14 cellular contexts compared by ENCODE assay signal in the genomic region with DNA sequence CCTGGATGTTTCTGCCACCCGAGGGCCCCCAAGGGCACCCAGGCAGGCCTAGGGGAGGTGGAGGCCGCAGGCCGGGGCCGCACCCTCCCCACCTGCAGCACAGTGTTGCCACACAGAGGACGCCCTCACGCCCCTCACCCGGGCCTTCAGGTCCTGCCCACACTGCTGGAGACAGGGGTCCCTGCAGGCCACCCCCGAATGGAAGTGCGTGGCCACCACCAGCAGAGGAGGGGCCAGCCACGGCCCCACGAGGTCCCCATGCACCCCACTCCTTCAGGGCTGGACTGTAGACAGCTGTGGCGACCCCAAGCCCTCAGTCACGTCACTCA. TPM values are rescaled to one million over a fixed set of nuclear protein-coding genes. Genes with fewer than 3 reads are reported as not detected.
DNase-seq lines count a peak whose midpoint lies in the region; ATAC-seq and TF ChIP-seq lines count a peak whose summit lies in the region.
"Had no signal": no experiment of that assay in that cellular context is flagged by ENCODE, and none has a peak within 500 bp of the region (broad histone marks: within the 10 kb centered on the region; RNA-seq: fewer than 3 reads in every experiment).

No MANE protein-coding gene starts in this region.

- no peaks in the 10 kb centered on the region for H3K36me3 Mint-ChIP-seq in activated CD4-positive, alpha-beta T cell treated with anti-CD3 and anti-CD28 coated beads for 36 hours (ENCODE audit: low read depth)
- H3K36me3 Mint-ChIP-seq in activated CD4-positive, alpha-beta T cell treated with anti-CD3 and anti-CD28 coated beads, Interleukin-2, amount 10 ng/mL, durations not matched to agents 7 days and 5 days (ENCODE audit: low read depth): no peaks in the 10 kb centered on the region
- H3K36me3 Mint-ChIP-seq in CD8-positive, alpha-beta memory T cell: peaks cover 0 to 1% (median 0%) of the 10 kb centered on the region in 3 donors
- no peaks in the 10 kb centered on the region for H3K36me3 Mint-ChIP-seq in glutamatergic neuron (ENCODE audit: unreplicated experiment)
- H3K36me3 Mint-ChIP-seq in CD4-positive, alpha-beta memory T cell: no peaks in the 10 kb centered on the region
- H3K36me3 Mint-ChIP-seq: CD4-positive, CD25-positive, alpha-beta regulatory T cell; neural progenitor cell had no signal

- TF ChIP-seq CTCF in glutamatergic neuron (IDR thresholded peaks at IDR 0.05; ENCODE audit: partially characterized antibody, unreplicated experiment): no peak

- intact Hi-C loops in activated CD4-positive, alpha-beta T cell treated with anti-CD3 and anti-CD28 coated beads for 36 hours (cut with DNase I, micrococcal nuclease): no loop called here
- intact Hi-C loops in posterior cingulate gyrus (cut with DNase I): no loop called here
- intact Hi-C loops in CD4-positive, alpha-beta memory T cell (cut with micrococcal nuclease): no loop called here

- H3K27ac ChIP-seq in CD8-positive, alpha-beta memory T cell (ENCODE audit: low read depth, low read length): no peak overlapping the region
- no peak overlapping the region for H3K27ac ChIP-seq in CD4-positive, alpha-beta memory T cell (ENCODE audit: low read depth, low read length)
- H3K27ac ChIP-seq: gastrocnemius medialis, neural progenitor cell had no signal

- no peak for ATAC-seq in activated CD4-positive, alpha-beta T cell treated with anti-CD3 and anti-CD28 coated beads for 36 hours
- ATAC-seq in HG02970 (IDR thresholded peaks at IDR 0.05; ENCODE audit: low FRiP score, unreplicated experiment) (no peak), HG03432 (IDR thresholded peaks at IDR 0.05; ENCODE audit: unreplicated experiment) (no peak)
- ATAC-seq: gastrocnemius medialis had no signal

- no peak overlapping the region for H3K4me3 ChIP-seq in CD8-positive, alpha-beta memory T cell (ENCODE audit: low read length)
- H3K4me3 ChIP-seq in CD4-positive, alpha-beta memory T cell (ENCODE audit: low read length in 2 of 2): no peak overlapping the region
- H3K4me3 ChIP-seq: gastrocnemius medialis, neural progenitor cell had no signal

- POLR2A ChIA-PET in activated CD4-positive, alpha-beta T cell treated with anti-CD3 and anti-CD28 coated beads for 36 hours (lab: Charles Lee): no interaction called here
- POLR2A ChIA-PET in activated CD4-positive, alpha-beta T cell treated with anti-CD3 and anti-CD28 coated beads, Interleukin-2, amount 10 ng/mL, durations not matched to agents 7 days and 5 days (lab: Charles Lee): no interaction called here
- POLR2A ChIA-PET in CD8-positive, alpha-beta memory T cell (lab: Charles Lee): no interaction called here
- POLR2A ChIA-PET in CD4-positive, alpha-beta memory T cell (lab: Charles Lee; ENCODE audit: partially characterized antibody): interaction anchor here (1.2 kb wide), 1 partner anchor 56 kb away, joined by 4 read pairs; the partner anchor contains the start of gene COX19

- no peaks in the 10 kb centered on the region for H3K36me3 ChIP-seq in CD8-positive, alpha-beta memory T cell (ENCODE audit: insufficient read depth, low read length)
- H3K36me3 ChIP-seq in CD4-positive, alpha-beta memory T cell (ENCODE audit: insufficient read depth, low read length): no peaks in the 10 kb centered on the region
- H3K36me3 ChIP-seq: gastrocnemius medialis, neural progenitor cell had no signal

- H3K4me1 Mint-ChIP-seq in activated CD4-positive, alpha-beta T cell treated with anti-CD3 and anti-CD28 coated beads for 36 hours: peaks cover 29% of the 10 kb centered on the region
- peaks cover 29% of the 10 kb centered on the region for H3K4me1 Mint-ChIP-seq in activated CD4-positive, alpha-beta T cell treated with anti-CD3 and anti-CD28 coated beads, Interleukin-2, amount 10 ng/mL, durations not matched to agents 7 days and 5 days
- H3K4me1 Mint-ChIP-seq in CD8-positive, alpha-beta memory T cell: peaks cover 24 to 49% (median 25%) of the 10 kb centered on the region in 3 donors
- peaks cover 10% of the 10 kb centered on the region for H3K4me1 Mint-ChIP-seq in glutamatergic neuron (ENCODE audit: low read depth, unreplicated experiment)
- H3K4me1 Mint-ChIP-seq in CD4-positive, alpha-beta memory T cell: peaks cover 9 to 29% (median 14%) of the 10 kb centered on the region in 4 donors

- no peak overlapping the region for H3K4me3 Mint-ChIP-seq in activated CD4-positive, alpha-beta T cell treated with anti-CD3 and anti-CD28 coated beads for 36 hours
- H3K4me3 Mint-ChIP-seq in activated CD4-positive, alpha-beta T cell treated with anti-CD3 and anti-CD28 coated beads, Interleukin-2, amount 10 ng/mL, durations not matched to agents 7 days and 5 days: no peak overlapping the region
- H3K4me3 Mint-ChIP-seq in CD8-positive, alpha-beta memory T cell: peak overlapping the region in 1 of 7 donors; percentile 74
- H3K4me3 Mint-ChIP-seq in glutamatergic neuron (ENCODE audit: unreplicated experiment): no peak overlapping the region
- no peak overlapping the region for H3K4me3 Mint-ChIP-seq in CD4-positive, alpha-beta memory T cell
- H3K4me3 Mint-ChIP-seq: neural progenitor cell had no signal

- no peaks in the 10 kb centered on the region for H3K9me3 ChIP-seq in CD8-positive, alpha-beta memory T cell (ENCODE audit: low read length)
- no peaks in the 10 kb centered on the region for H3K9me3 ChIP-seq in CD4-positive, alpha-beta memory T cell (ENCODE audit: control insufficient read depth in 1 of 2, low read length in 2 of 2)
- H3K9me3 ChIP-seq: gastrocnemius medialis had no signal

- DNase-seq in activated CD4-positive, alpha-beta T cell treated with anti-CD3 and anti-CD28 coated beads for 36 hours: peak; percentile 4
- no peak for DNase-seq in activated CD4-positive, alpha-beta T cell treated with anti-CD3 and anti-CD28 coated beads, Interleukin-2, amount 10 ng/mL, durations not matched to agents 7 days and 5 days
- DNase-seq in CD8-positive, alpha-beta memory T cell: peak in 3 of 5 donors; percentile 0 to 42 (median 0)
- DNase-seq in glutamatergic neuron: peak; percentile 9
- DNase-seq in posterior cingulate gyrus: peak in 8 of 10 donors; percentile 2 to 81 (median 8)
- no peak for DNase-seq in CD4-positive, alpha-beta memory T cell
- DNase-seq: CD4-positive, CD25-positive, alpha-beta regulatory T cell; DMS79 treated with DMSO at 0.1 percent for 48 hours; mesendoderm; stimulated activated CD4-positive, alpha-beta T cell treated with anti-CD3 and anti-CD28 coated beads, Interleukin-2, amount 100 ng/mL, for 48 hours had no signal

- no peak overlapping the region for H3K27ac Mint-ChIP-seq in activated CD4-positive, alpha-beta T cell treated with anti-CD3 and anti-CD28 coated beads for 36 hours
- no peak overlapping the region for H3K27ac Mint-ChIP-seq in activated CD4-positive, alpha-beta T cell treated with anti-CD3 and anti-CD28 coated beads, Interleukin-2, amount 10 ng/mL, durations not matched to agents 7 days and 5 days
- peak overlapping the region in 2 of 8 donors; percentile 41 to 76 for H3K27ac Mint-ChIP-seq in CD8-positive, alpha-beta memory T cell
- no peak overlapping the region for H3K27ac Mint-ChIP-seq in glutamatergic neuron (ENCODE audit: unreplicated experiment)
- peak overlapping the region in 1 of 7 donors; percentile 69 for H3K27ac Mint-ChIP-seq in CD4-positive, alpha-beta memory T cell
- H3K27ac Mint-ChIP-seq: neural progenitor cell had no signal

- H3K27me3 Mint-ChIP-seq in activated CD4-positive, alpha-beta T cell treated with anti-CD3 and anti-CD28 coated beads for 36 hours: no peaks in the 10 kb centered on the region
- no peaks in the 10 kb centered on the region for H3K27me3 Mint-ChIP-seq in activated CD4-positive, alpha-beta T cell treated with anti-CD3 and anti-CD28 coated beads, Interleukin-2, amount 10 ng/mL, durations not matched to agents 7 days and 5 days
- H3K27me3 Mint-ChIP-seq in CD8-positive, alpha-beta memory T cell: no peaks in the 10 kb centered on the region
- H3K27me3 Mint-ChIP-seq in glutamatergic neuron (ENCODE audit: unreplicated experiment): peaks cover 8% of the 10 kb centered on the region
- no peaks in the 10 kb centered on the region for H3K27me3 Mint-ChIP-seq in CD4-positive, alpha-beta memory T cell
- H3K27me3 Mint-ChIP-seq: CD4-positive, CD25-positive, alpha-beta regulatory T cell had no signal

- CTCF ChIA-PET in activated CD4-positive, alpha-beta T cell treated with anti-CD3 and anti-CD28 coated beads for 36 hours (lab: Charles Lee): no interaction called here
- CTCF ChIA-PET in activated CD4-positive, alpha-beta T cell treated with anti-CD3 and anti-CD28 coated beads, Interleukin-2, amount 10 ng/mL, durations not matched to agents 7 days and 5 days (lab: Charles Lee): interaction anchor here (2.3 kb wide), 1 partner anchor 10 kb away, joined by 8 read pairs; no protein-coding TSS in a partner anchor
- CTCF ChIA-PET in CD8-positive, alpha-beta memory T cell (lab: Charles Lee): no interaction called here
- CTCF ChIA-PET in CD4-positive, alpha-beta memory T cell (lab: Charles Lee; ENCODE audit: partially characterized antibody): interaction anchor here (1.0 kb wide), 1 partner anchor 9 kb away, joined by 3 read pairs; no protein-coding TSS in a partner anchor

- peaks cover 24% of the 10 kb centered on the region for H3K4me1 ChIP-seq in CD8-positive, alpha-beta memory T cell (ENCODE audit: insufficient read depth, low read length)
- peaks cover 23% of the 10 kb centered on the region for H3K4me1 ChIP-seq in CD4-positive, alpha-beta memory T cell (ENCODE audit: insufficient read depth, low read length)
- H3K4me1 ChIP-seq: gastrocnemius medialis, neural progenitor cell had no signal

- H3K9me3 Mint-ChIP-seq in activated CD4-positive, alpha-beta T cell treated with anti-CD3 and anti-CD28 coated beads for 36 hours (ENCODE audit: low read depth): no peaks in the 10 kb centered on the region
- no peaks in the 10 kb centered on the region for H3K9me3 Mint-ChIP-seq in activated CD4-positive, alpha-beta T cell treated with anti-CD3 and anti-CD28 coated beads, Interleukin-2, amount 10 ng/mL, durations not matched to agents 7 days and 5 days
- no peaks in the 10 kb centered on the region for H3K9me3 Mint-ChIP-seq in CD8-positive, alpha-beta memory T cell
- peaks cover 8% of the 10 kb centered on the region for H3K9me3 Mint-ChIP-seq in glutamatergic neuron (ENCODE audit: unreplicated experiment)
- H3K9me3 Mint-ChIP-seq in CD4-positive, alpha-beta memory T cell: no peaks in the 10 kb centered on the region
- H3K9me3 Mint-ChIP-seq: CD4-positive, CD25-positive, alpha-beta regulatory T cell; neural progenitor cell had no signal

- H3K27me3 ChIP-seq in CD8-positive, alpha-beta memory T cell (ENCODE audit: insufficient read depth, low read length, poor library complexity, severe bottlenecking): no peaks in the 10 kb centered on the region
- no peaks in the 10 kb centered on the region for H3K27me3 ChIP-seq in CD4-positive, alpha-beta memory T cell (ENCODE audit: insufficient read depth, low read length)
- H3K27me3 ChIP-seq: neural progenitor cell had no signal

RNA-seq across cellular contexts. Expression of gene ADAP1, which starts 35.4 kb away (rescaled TPM):
- 10 to 100 TPM; 13.1 to 14.8 TPM for total RNA-seq in activated CD4-positive, alpha-beta T cell treated with anti-CD3 and anti-CD28 coated beads for 36 hours
- total RNA-seq in activated CD4-positive, alpha-beta T cell treated with anti-CD3 and anti-CD28 coated beads, Interleukin-2, amount 10 ng/mL, durations not matched to agents 7 days and 5 days: 10 to 100 TPM; 12.4 to 13.5 TPM
- total RNA-seq in CD8-positive, alpha-beta memory T cell: 10 to 100 TPM; 67.7 to 77.3 TPM
- 37.7 TPM for polyA plus RNA-seq in CD8-positive, alpha-beta memory T cell
- total RNA-seq in glutamatergic neuron (ENCODE audit: unreplicated experiment): 61.1 TPM
- total RNA-seq in CD4-positive, alpha-beta memory T cell: 1 to 10 TPM; 9.7 to 10.0 TPM
- 1 to 10 TPM; 5.1 to 7.9 TPM for polyA plus RNA-seq in CD4-positive, alpha-beta memory T cell

RNA-seq across cellular contexts. Expression of gene GET4, which starts 42.7 kb away (rescaled TPM):
- 10 to 100 TPM; 17.7 to 29.7 TPM for total RNA-seq in activated CD4-positive, alpha-beta T cell treated with anti-CD3 and anti-CD28 coated beads for 36 hours
- 10 to 100 TPM; 32.1 to 36.3 TPM for total RNA-seq in activated CD4-positive, alpha-beta T cell treated with anti-CD3 and anti-CD28 coated beads, Interleukin-2, amount 10 ng/mL, durations not matched to agents 7 days and 5 days
- 10 to 100 TPM; 39.9 to 44.9 TPM for total RNA-seq in CD8-positive, alpha-beta memory T cell
- polyA plus RNA-seq in CD8-positive, alpha-beta memory T cell: 33.6 TPM
- 70.2 TPM for total RNA-seq in glutamatergic neuron (ENCODE audit: unreplicated experiment)
- total RNA-seq in CD4-positive, alpha-beta memory T cell: 10 to 100 TPM; 47.4 to 51.6 TPM
- 10 to 100 TPM; 22.0 to 28.7 TPM for polyA plus RNA-seq in CD4-positive, alpha-beta memory T cell

RNA-seq across cellular contexts. Expression of gene COX19, which starts 56.3 kb away (rescaled TPM):
- 10 to 100 TPM; 11.3 to 14.6 TPM for total RNA-seq in activated CD4-positive, alpha-beta T cell treated with anti-CD3 and anti-CD28 coated beads for 36 hours
- 10 to 100 TPM; 18.2 to 20.1 TPM for total RNA-seq in activated CD4-positive, alpha-beta T cell treated with anti-CD3 and anti-CD28 coated beads, Interleukin-2, amount 10 ng/mL, durations not matched to agents 7 days and 5 days
- 10 to 100 TPM; 18.9 to 21.3 TPM for total RNA-seq in CD8-positive, alpha-beta memory T cell
- polyA plus RNA-seq in CD8-positive, alpha-beta memory T cell: 25.9 TPM
- 18.4 TPM for total RNA-seq in glutamatergic neuron (ENCODE audit: unreplicated experiment)
- 10 to 100 TPM; 46.2 to 50.0 TPM for total RNA-seq in CD4-positive, alpha-beta memory T cell
- 10 to 100 TPM; 20.5 to 20.8 TPM for polyA plus RNA-seq in CD4-positive, alpha-beta memory T cell

Comparison
In these comparisons a context has a peak if more than half of its experiments do, and no peak if none do; other contexts are left out.
1. DNase-seq: peak in activated CD4-positive, alpha-beta T cell treated with anti-CD3 and anti-CD28 coated beads for 36 hours (single experiment), CD8-positive, alpha-beta memory T cell (3 of 5), glutamatergic neuron (single experiment) and posterior cingulate gyrus (8 of 10); none in activated CD4-positive, alpha-beta T cell treated with anti-CD3 and anti-CD28 coated beads, Interleukin-2, amount 10 ng/mL, durations not matched to agents 7 days and 5 days (single experiment) and CD4-positive, alpha-beta memory T cell (0 of 5).
2. CTCF ChIA-PET loops: an anchor here in activated CD4-positive, alpha-beta T cell treated with anti-CD3 and anti-CD28 coated beads, Interleukin-2, amount 10 ng/mL, durations not matched to agents 7 days and 5 days (2.3 kb wide) and CD4-positive, alpha-beta memory T cell (1.0 kb wide); none called in activated CD4-positive, alpha-beta T cell treated with anti-CD3 and anti-CD28 coated beads for 36 hours and CD8-positive, alpha-beta memory T cell.